1 cellular context compared by ENCODE assay signal in genomic region chr7:79434867-79435266, GRCh38.
TF ChIP-seq lines count a peak whose summit lies in the region.

No MANE protein-coding gene starts in this region.

TF ChIP-seq in HepG2, 621 proteins besides CTCF, POLR2A, EP300 and RAD21 (continued from another document and continues in another):
- peak; percentile 69; the same call in 1 of the 2 replicates for TF ChIP-seq AHDC1 (CRISPR knock-in tag; IDR thresholded peaks at IDR 0.05; ENCODE audit: borderline replicate concordance)
- no peak for TF ChIP-seq THAP8 (CRISPR knock-in tag; IDR thresholded peaks at IDR 0.05; ENCODE audit: borderline replicate concordance)
- TF ChIP-seq KLF13 (CRISPR knock-in tag; IDR thresholded peaks at IDR 0.05) = no peak
- TF ChIP-seq, protein P1, sequence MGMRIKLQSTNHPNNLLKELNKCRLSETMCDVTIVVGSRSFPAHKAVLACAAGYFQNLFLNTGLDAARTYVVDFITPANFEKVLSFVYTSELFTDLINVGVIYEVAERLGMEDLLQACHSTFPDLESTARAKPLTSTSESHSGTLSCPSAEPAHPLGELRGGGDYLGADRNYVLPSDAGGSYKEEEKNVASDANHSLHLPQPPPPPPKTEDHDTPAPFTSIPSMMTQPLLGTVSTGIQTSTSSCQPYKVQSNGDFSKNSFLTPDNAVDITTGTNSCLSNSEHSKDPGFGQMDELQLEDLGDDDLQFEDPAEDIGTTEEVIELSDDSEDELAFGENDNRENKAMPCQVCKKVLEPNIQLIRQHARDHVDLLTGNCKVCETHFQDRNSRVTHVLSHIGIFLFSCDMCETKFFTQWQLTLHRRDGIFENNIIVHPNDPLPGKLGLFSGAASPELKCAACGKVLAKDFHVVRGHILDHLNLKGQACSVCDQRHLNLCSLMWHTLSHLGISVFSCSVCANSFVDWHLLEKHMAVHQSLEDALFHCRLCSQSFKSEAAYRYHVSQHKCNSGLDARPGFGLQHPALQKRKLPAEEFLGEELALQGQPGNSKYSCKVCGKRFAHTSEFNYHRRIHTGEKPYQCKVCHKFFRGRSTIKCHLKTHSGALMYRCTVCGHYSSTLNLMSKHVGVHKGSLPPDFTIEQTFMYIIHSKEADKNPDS (CRISPR knock-in tag; IDR thresholded peaks at IDR 0.05) = no peak
- TF ChIP-seq NONO (IDR thresholded peaks at IDR 0.05) = no peak
- TF ChIP-seq NONO (CRISPR knock-in tag; conservative IDR thresholded peaks at IDR 0.05) = no peak
- no peak for TF ChIP-seq PCBP2 (optimal IDR thresholded peaks at IDR 0.05; ENCODE audit: low read depth, low read length, poor library complexity, severe bottlenecking)
- peak; percentile 45; the same call in 1 of the 2 replicates for TF ChIP-seq TCF7 (IDR thresholded peaks at IDR 0.05; ENCODE audit: low read depth)
- TF ChIP-seq ZNF629 (CRISPR knock-in tag; conservative IDR thresholded peaks at IDR 0.05) = no peak
- TF ChIP-seq, protein P2, sequence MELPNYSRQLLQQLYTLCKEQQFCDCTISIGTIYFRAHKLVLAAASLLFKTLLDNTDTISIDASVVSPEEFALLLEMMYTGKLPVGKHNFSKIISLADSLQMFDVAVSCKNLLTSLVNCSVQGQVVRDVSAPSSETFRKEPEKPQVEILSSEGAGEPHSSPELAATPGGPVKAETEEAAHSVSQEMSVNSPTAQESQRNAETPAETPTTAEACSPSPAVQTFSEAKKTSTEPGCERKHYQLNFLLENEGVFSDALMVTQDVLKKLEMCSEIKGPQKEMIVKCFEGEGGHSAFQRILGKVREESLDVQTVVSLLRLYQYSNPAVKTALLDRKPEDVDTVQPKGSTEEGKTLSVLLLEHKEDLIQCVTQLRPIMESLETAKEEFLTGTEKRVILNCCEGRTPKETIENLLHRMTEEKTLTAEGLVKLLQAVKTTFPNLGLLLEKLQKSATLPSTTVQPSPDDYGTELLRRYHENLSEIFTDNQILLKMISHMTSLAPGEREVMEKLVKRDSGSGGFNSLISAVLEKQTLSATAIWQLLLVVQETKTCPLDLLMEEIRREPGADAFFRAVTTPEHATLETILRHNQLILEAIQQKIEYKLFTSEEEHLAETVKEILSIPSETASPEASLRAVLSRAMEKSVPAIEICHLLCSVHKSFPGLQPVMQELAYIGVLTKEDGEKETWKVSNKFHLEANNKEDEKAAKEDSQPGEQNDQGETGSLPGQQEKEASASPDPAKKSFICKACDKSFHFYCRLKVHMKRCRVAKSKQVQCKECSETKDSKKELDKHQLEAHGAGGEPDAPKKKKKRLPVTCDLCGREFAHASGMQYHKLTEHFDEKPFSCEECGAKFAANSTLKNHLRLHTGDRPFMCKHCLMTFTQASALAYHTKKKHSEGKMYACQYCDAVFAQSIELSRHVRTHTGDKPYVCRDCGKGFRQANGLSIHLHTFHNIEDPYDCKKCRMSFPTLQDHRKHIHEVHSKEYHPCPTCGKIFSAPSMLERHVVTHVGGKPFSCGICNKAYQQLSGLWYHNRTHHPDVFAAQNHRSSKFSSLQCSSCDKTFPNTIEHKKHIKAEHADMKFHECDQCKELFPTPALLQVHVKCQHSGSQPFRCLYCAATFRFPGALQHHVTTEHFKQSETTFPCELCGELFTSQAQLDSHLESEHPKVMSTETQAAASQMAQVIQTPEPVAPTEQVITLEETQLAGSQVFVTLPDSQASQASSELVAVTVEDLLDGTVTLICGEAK (IDR thresholded peaks at IDR 0.05) = no peak
- TF ChIP-seq, protein P2 (CRISPR knock-in tag; IDR thresholded peaks at IDR 0.05) = no peak
- 0 out of 2 replicates have a peak, but pooled peaks have one; percentile 18 for TF ChIP-seq FOSL2 (CRISPR knock-in tag; IDR thresholded peaks at IDR 0.05)
- TF ChIP-seq SRY (CRISPR knock-in tag; IDR thresholded peaks at IDR 0.05) = no peak
- no peak for TF ChIP-seq ZNF879 (CRISPR knock-in tag; IDR thresholded peaks at IDR 0.05)
- TF ChIP-seq ZNF414 (CRISPR knock-in tag; IDR thresholded peaks at IDR 0.05) = no peak
- no peak for TF ChIP-seq ZNF562 (CRISPR knock-in tag; IDR thresholded peaks at IDR 0.05; ENCODE audit: borderline replicate concordance)
- 0 out of 2 replicates have a peak, but pooled peaks have one; percentile 42 for TF ChIP-seq RCOR2 (CRISPR knock-in tag; IDR thresholded peaks at IDR 0.05)
- TF ChIP-seq, protein P3, sequence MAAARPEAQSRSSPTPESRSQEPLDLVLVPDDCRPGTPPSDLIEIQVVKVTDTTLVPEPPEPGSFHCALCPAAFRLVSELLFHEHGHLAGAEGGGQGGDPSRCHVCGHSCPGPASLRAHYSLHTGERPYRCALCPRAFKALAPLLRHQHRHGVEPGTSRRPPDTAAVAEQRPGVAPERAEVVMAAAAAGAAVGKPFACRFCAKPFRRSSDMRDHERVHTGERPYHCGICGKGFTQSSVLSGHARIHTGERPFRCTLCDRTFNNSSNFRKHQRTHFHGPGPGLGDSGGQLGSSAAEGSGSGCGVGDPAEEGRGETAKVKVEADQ (CRISPR knock-in tag; IDR thresholded peaks at IDR 0.05; ENCODE audit: borderline replicate concordance) = no peak
- peak; percentile 42; the same call in 1 of the 2 replicates for TF ChIP-seq FOXP4 (CRISPR knock-in tag; IDR thresholded peaks at IDR 0.05)
- TF ChIP-seq GATAD2A (CRISPR knock-in tag; IDR thresholded peaks at IDR 0.05) = peak; percentile 79
- peak; percentile 64; the same call in 1 of the 2 replicates for TF ChIP-seq HDAC2 (CRISPR knock-in tag; IDR thresholded peaks at IDR 0.05)
- no peak for TF ChIP-seq ZEB1 (IDR thresholded peaks at IDR 0.05; ENCODE audit: insufficient replicate concordance, low read depth)
- no peak for TF ChIP-seq RARG (CRISPR knock-in tag; IDR thresholded peaks at IDR 0.05; ENCODE audit: low read depth)
- TF ChIP-seq KDM5A (IDR thresholded peaks at IDR 0.05; ENCODE audit: borderline replicate concordance, low read length) = no peak
- no peak for TF ChIP-seq MLLT10 (CRISPR knock-in tag; IDR thresholded peaks at IDR 0.05)
- no peak for TF ChIP-seq HMGXB4 (CRISPR knock-in tag; IDR thresholded peaks at IDR 0.05; ENCODE audit: borderline replicate concordance in 1 of 2, low read depth in 1 of 2)
- TF ChIP-seq KLF6 (CRISPR knock-in tag; IDR thresholded peaks at IDR 0.05) = no peak
- TF ChIP-seq RARA (CRISPR knock-in tag; IDR thresholded peaks at IDR 0.05) = no peak
- TF ChIP-seq, protein P4, sequence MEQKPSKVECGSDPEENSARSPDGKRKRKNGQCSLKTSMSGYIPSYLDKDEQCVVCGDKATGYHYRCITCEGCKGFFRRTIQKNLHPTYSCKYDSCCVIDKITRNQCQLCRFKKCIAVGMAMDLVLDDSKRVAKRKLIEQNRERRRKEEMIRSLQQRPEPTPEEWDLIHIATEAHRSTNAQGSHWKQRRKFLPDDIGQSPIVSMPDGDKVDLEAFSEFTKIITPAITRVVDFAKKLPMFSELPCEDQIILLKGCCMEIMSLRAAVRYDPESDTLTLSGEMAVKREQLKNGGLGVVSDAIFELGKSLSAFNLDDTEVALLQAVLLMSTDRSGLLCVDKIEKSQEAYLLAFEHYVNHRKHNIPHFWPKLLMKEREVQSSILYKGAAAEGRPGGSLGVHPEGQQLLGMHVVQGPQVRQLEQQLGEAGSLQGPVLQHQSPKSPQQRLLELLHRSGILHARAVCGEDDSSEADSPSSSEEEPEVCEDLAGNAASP (CRISPR knock-in tag; IDR thresholded peaks at IDR 0.05; ENCODE audit: borderline replicate concordance) = 0 out of 2 replicates have a peak, but pooled peaks have one; percentile 23
- 0 out of 2 replicates have a peak, but pooled peaks have one; percentile 24 for TF ChIP-seq MED1 (CRISPR knock-in tag; IDR thresholded peaks at IDR 0.05)
